Comparison of ENCODE assay signal across 9 cellular contexts in the genomic region with DNA sequence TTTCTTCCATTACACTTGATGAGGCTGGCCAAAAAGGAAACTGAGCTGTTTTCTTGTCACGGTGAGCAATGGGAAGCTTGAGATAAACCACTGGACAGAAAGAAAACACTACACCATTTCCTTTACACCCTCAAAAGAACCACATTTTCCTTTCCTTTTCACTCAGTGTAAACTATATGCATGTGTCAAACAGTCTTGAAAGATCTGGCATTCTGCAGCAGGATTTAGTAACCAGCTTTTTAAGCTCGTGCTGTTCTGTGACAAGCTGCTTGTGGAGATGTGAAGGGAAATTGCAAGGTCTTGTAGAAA.
A peak's percentile ranks its signal among the peaks of the same experiment; 100 is the strongest.
DNase-seq lines count a peak whose midpoint lies in the region; ATAC-seq and TF ChIP-seq lines count a peak whose summit lies in the region.
"Had no signal": no experiment of that assay in that cellular context is flagged by ENCODE, and none has a peak within 500 bp of the region (broad histone marks: within the 10 kb centered on the region; RNA-seq: fewer than 3 reads in every experiment).

No MANE protein-coding gene starts in this region.

- TF ChIP-seq CTCF in cardiac muscle cell (IDR thresholded peaks at IDR 0.05; ENCODE audit: low read depth, low read length): no peak
- TF ChIP-seq CTCF in VCaP (conservative IDR thresholded peaks at IDR 0.05): no peak
- TF ChIP-seq CTCF in fibroblast of the aortic adventitia (IDR thresholded peaks at IDR 0.05; ENCODE audit: insufficient read depth, low read length): no peak
- no peak for TF ChIP-seq CTCF in ascending aorta (IDR thresholded peaks at IDR 0.05)

- H3K27me3 ChIP-seq in cardiac muscle cell: no peaks in the 10 kb centered on the region
- H3K27me3 ChIP-seq in stomach smooth muscle (ENCODE audit: control insufficient read depth in 1 of 2, insufficient read depth in 2 of 2, low read length in 2 of 2): no peaks in the 10 kb centered on the region
- H3K27me3 ChIP-seq in ascending aorta: no peaks in the 10 kb centered on the region

- DNase-seq in cardiac muscle cell (ENCODE audit: low read depth in 1 of 2, low spot score in 1 of 2) (peak in 1 of 2 donors; percentile 70), Right ventricle myocardium superior (no peak), fibroblast of the aortic adventitia (ENCODE audit: low read depth) (peak; percentile 79), ascending aorta (ENCODE audit: low spot score in 2 of 2) (no peak), Ammon's horn (ENCODE audit: low spot score) (no peak), NCI-H1694 (lab: John Stamatoyannopoulos, UW) (no peak)
- DNase-seq: occipital lobe had no signal

- no peak overlapping the region for H3K4me3 ChIP-seq in cardiac muscle cell
- H3K4me3 ChIP-seq in fibroblast of the aortic adventitia (ENCODE audit: low read depth, low read length): no peak overlapping the region
- H3K4me3 ChIP-seq in stomach smooth muscle (ENCODE audit: low read length in 2 of 2): peak overlapping the region; percentile 49 to 57
- H3K4me3 ChIP-seq in ascending aorta: no peak overlapping the region

- no peaks in the 10 kb centered on the region for H3K36me3 ChIP-seq in cardiac muscle cell
- H3K36me3 ChIP-seq in stomach smooth muscle (ENCODE audit: control insufficient read depth in 2 of 2, insufficient read depth in 2 of 2, low read length in 2 of 2): no peaks in the 10 kb centered on the region
- no peaks in the 10 kb centered on the region for H3K36me3 ChIP-seq in ascending aorta

- H3K4me1 ChIP-seq in cardiac muscle cell (ENCODE audit: low read depth): peaks cover 22% of the 10 kb centered on the region
- peaks cover 19% of the 10 kb centered on the region for H3K4me1 ChIP-seq in stomach smooth muscle (ENCODE audit: control insufficient read depth, insufficient read depth, low read length)
- peaks cover 0 to 15% of the 10 kb centered on the region in 2 donors for H3K4me1 ChIP-seq in ascending aorta

- H3K9ac ChIP-seq in stomach smooth muscle (ENCODE audit: low read length in 2 of 2): no peak overlapping the region

- intact Hi-C loops in Right ventricle myocardium superior (cut with DNase I) (no loop called here), ascending aorta (cut with DNase I) (no loop called here)

- H3K27ac ChIP-seq in cardiac muscle cell (peak overlapping the region; percentile 20), VCaP (peak overlapping the region; percentile 81), stomach smooth muscle (ENCODE audit: low read length) (no peak overlapping the region), ascending aorta (no peak overlapping the region)

- ATAC-seq in Right ventricle myocardium superior (ENCODE audit: poor library complexity): no peak

- H3K9me3 ChIP-seq in cardiac muscle cell (ENCODE audit: low read depth) (no peaks in the 10 kb centered on the region), stomach smooth muscle (ENCODE audit: control insufficient read depth in 2 of 2, low read length in 2 of 2) (no peaks in the 10 kb centered on the region), ascending aorta (no peaks in the 10 kb centered on the region)

Comparison
In these comparisons a context has a peak if more than half of its experiments do, and no peak if none do; other contexts are left out.
1. H3K27ac ChIP-seq: peak in cardiac muscle cell (single experiment) and VCaP (single experiment); none in stomach smooth muscle (single experiment) and ascending aorta (0 of 2).
2. H3K4me3 ChIP-seq: peak in stomach smooth muscle (2 of 2); none in cardiac muscle cell (single experiment), fibroblast of the aortic adventitia (single experiment) and ascending aorta (0 of 2).